ENCODE assay signal across 14 cellular contexts in the genomic region with DNA sequence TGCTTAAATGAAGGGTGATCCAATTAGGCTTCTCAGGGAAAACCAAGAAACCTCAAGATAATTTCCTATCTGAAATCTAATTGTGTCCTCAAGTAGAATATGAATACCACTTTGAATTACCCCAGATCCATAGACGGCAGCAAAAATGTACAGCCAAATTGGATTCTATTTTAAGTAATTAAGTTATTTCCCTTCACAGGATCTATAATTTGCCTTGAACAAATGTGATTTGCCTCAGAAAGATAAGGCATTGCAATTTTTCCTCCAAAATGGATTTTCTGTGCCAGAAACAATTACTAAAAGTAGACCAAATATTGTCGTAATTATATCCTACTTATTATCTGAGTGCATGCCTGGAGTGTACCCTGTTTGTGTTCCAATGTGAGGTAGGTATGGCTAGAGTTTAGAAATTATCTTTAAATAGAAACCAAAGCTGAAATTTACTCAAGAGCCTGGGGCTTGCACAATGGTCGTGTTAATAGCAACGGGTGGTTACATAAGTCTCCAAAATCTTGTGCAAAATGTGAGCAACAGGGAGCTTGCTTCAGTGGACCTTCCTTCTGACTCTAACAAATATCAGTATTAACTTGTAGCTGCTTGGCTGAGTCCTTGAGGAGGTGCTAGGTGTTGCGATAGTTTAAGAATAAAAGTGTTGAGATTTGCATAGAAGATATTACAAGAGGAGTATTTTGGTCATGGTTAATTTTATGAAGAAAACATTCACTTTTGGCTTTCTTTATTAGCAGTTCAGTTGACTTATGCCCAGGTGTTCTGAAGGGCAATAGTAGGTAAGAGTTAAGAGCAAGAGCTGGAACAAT. TPM values are rescaled to one million over a fixed set of nuclear protein-coding genes. Genes with fewer than 3 reads are reported as not detected.
DNase-seq lines count a peak whose midpoint lies in the region; ATAC-seq lines count a peak whose summit lies in the region.
"Had no signal": no experiment of that assay in that cellular context is flagged by ENCODE, and none has a peak within 500 bp of the region (broad histone marks: within the 10 kb centered on the region; RNA-seq: fewer than 3 reads in every experiment).

No MANE protein-coding gene starts in this region.

- peaks cover 4% of the 10 kb centered on the region for H3K27me3 Mint-ChIP-seq in activated CD4-positive, alpha-beta T cell treated with anti-CD3 and anti-CD28 coated beads, Interleukin-2, amount 10 ng/mL, durations not matched to agents 24 days and 14 days
- H3K27me3 Mint-ChIP-seq in activated CD4-positive, alpha-beta T cell treated with anti-CD3 and anti-CD28 coated beads for 36 hours, result no peaks in the 10 kb centered on the region
- no peaks in the 10 kb centered on the region for H3K27me3 Mint-ChIP-seq in activated naive CD8-positive, alpha-beta T cell treated with anti-CD3 and anti-CD28 coated beads for 36 hours

- H3K27ac Mint-ChIP-seq in activated CD4-positive, alpha-beta T cell treated with anti-CD3 and anti-CD28 coated beads, Interleukin-2, amount 10 ng/mL, durations not matched to agents 24 days and 14 days, result no peak overlapping the region
- no peak overlapping the region for H3K27ac Mint-ChIP-seq in activated CD4-positive, alpha-beta T cell treated with anti-CD3 and anti-CD28 coated beads for 36 hours
- H3K27ac Mint-ChIP-seq in activated naive CD8-positive, alpha-beta T cell treated with anti-CD3 and anti-CD28 coated beads for 36 hours, result peak overlapping the region; percentile 44
- H3K27ac Mint-ChIP-seq in stimulated activated effector memory CD8-positive, alpha-beta T cell treated with anti-CD3 and anti-CD28 coated beads, Interleukin-12 subunit alpha, Interleukin-12 subunit beta, amount 100 ng/mL, for 72 hours, result no peak overlapping the region
- H3K27ac Mint-ChIP-seq: WTC11 had no signal

- peaks cover 40% of the 10 kb centered on the region for H3K4me1 Mint-ChIP-seq in activated CD4-positive, alpha-beta T cell treated with anti-CD3 and anti-CD28 coated beads, Interleukin-2, amount 10 ng/mL, durations not matched to agents 24 days and 14 days
- peaks cover 35% of the 10 kb centered on the region for H3K4me1 Mint-ChIP-seq in activated CD4-positive, alpha-beta T cell treated with anti-CD3 and anti-CD28 coated beads for 36 hours
- H3K4me1 Mint-ChIP-seq in activated naive CD8-positive, alpha-beta T cell treated with anti-CD3 and anti-CD28 coated beads for 36 hours, result peaks cover 47% of the 10 kb centered on the region
- H3K4me1 Mint-ChIP-seq in stimulated activated effector memory CD8-positive, alpha-beta T cell treated with anti-CD3 and anti-CD28 coated beads, Interleukin-12 subunit alpha, Interleukin-12 subunit beta, amount 100 ng/mL, for 72 hours, result peaks cover 33% of the 10 kb centered on the region

- H3K36me3 Mint-ChIP-seq in activated CD4-positive, alpha-beta T cell treated with anti-CD3 and anti-CD28 coated beads, Interleukin-2, amount 10 ng/mL, durations not matched to agents 24 days and 14 days (ENCODE audit: low read depth), result peaks cover 40% of the 10 kb centered on the region
- peaks cover 46% of the 10 kb centered on the region for H3K36me3 Mint-ChIP-seq in activated CD4-positive, alpha-beta T cell treated with anti-CD3 and anti-CD28 coated beads for 36 hours (ENCODE audit: low read depth)
- H3K36me3 Mint-ChIP-seq in activated naive CD8-positive, alpha-beta T cell treated with anti-CD3 and anti-CD28 coated beads for 36 hours, result peaks cover 37% of the 10 kb centered on the region
- H3K36me3 Mint-ChIP-seq in stimulated activated effector memory CD8-positive, alpha-beta T cell treated with anti-CD3 and anti-CD28 coated beads, Interleukin-12 subunit alpha, Interleukin-12 subunit beta, amount 100 ng/mL, for 72 hours, result peaks cover 69% of the 10 kb centered on the region

- ATAC-seq in activated CD4-positive, alpha-beta T cell treated with anti-CD3 and anti-CD28 coated beads for 36 hours, result no peak
- ATAC-seq in stimulated activated effector memory CD8-positive, alpha-beta T cell treated with anti-CD3 and anti-CD28 coated beads, Interleukin-12 subunit alpha, Interleukin-12 subunit beta, amount 100 ng/mL, for 72 hours, result no peak
- no peak for ATAC-seq in GM21528 (IDR thresholded peaks at IDR 0.05; ENCODE audit: low FRiP score, unreplicated experiment)
- ATAC-seq: Right ventricle myocardium inferior, WTC11 had no signal

- CTCF ChIA-PET in activated CD4-positive, alpha-beta T cell treated with anti-CD3 and anti-CD28 coated beads for 36 hours (lab: Charles Lee), result no interaction called here

- H3K4me3 Mint-ChIP-seq in activated CD4-positive, alpha-beta T cell treated with anti-CD3 and anti-CD28 coated beads, Interleukin-2, amount 10 ng/mL, durations not matched to agents 24 days and 14 days, result peak overlapping the region; percentile 49
- no peak overlapping the region for H3K4me3 Mint-ChIP-seq in activated CD4-positive, alpha-beta T cell treated with anti-CD3 and anti-CD28 coated beads for 36 hours
- no peak overlapping the region for H3K4me3 Mint-ChIP-seq in activated naive CD8-positive, alpha-beta T cell treated with anti-CD3 and anti-CD28 coated beads for 36 hours
- peak overlapping the region; percentile 92 for H3K4me3 Mint-ChIP-seq in stimulated activated effector memory CD8-positive, alpha-beta T cell treated with anti-CD3 and anti-CD28 coated beads, Interleukin-12 subunit alpha, Interleukin-12 subunit beta, amount 100 ng/mL, for 72 hours
- H3K4me3 Mint-ChIP-seq: WTC11 had no signal

- DNase-seq in activated CD4-positive, alpha-beta T cell treated with anti-CD3 and anti-CD28 coated beads, Interleukin-2, amount 10 ng/mL, durations not matched to agents 24 days and 14 days, result no peak
- DNase-seq in activated CD4-positive, alpha-beta T cell treated with anti-CD3 and anti-CD28 coated beads for 36 hours, result no peak
- DNase-seq in NOMO-1 treated with dmso at 0.1 percent for 144 hours (lab: John Stamatoyannopoulos, UW; ENCODE audit: unreplicated experiment) (peak; percentile 79), COR-L47 (lab: John Stamatoyannopoulos, UW) (no peak), NCI-H1048 (lab: John Stamatoyannopoulos, UW) (no peak)
- DNase-seq in activated naive CD8-positive, alpha-beta T cell treated with anti-CD3 and anti-CD28 coated beads for 36 hours, result no peak
- DNase-seq in stimulated activated effector memory CD8-positive, alpha-beta T cell treated with anti-CD3 and anti-CD28 coated beads, Interleukin-12 subunit alpha, Interleukin-12 subunit beta, amount 100 ng/mL, for 72 hours (ENCODE audit: low spot score in 2 of 2), result no peak
- DNase-seq: activated T-cell treated with anti-CD3 and anti-CD28 coated beads, Interleukin-2, amount 50 U/mL, for 48 hours; EL; HCEC 1CT; NCI-H2107 had no signal

- H3K9me3 Mint-ChIP-seq in activated CD4-positive, alpha-beta T cell treated with anti-CD3 and anti-CD28 coated beads, Interleukin-2, amount 10 ng/mL, durations not matched to agents 24 days and 14 days, result no peaks in the 10 kb centered on the region
- H3K9me3 Mint-ChIP-seq in activated CD4-positive, alpha-beta T cell treated with anti-CD3 and anti-CD28 coated beads for 36 hours (ENCODE audit: low read depth), result no peaks in the 10 kb centered on the region
- H3K9me3 Mint-ChIP-seq in activated naive CD8-positive, alpha-beta T cell treated with anti-CD3 and anti-CD28 coated beads for 36 hours, result no peaks in the 10 kb centered on the region
- H3K9me3 Mint-ChIP-seq in stimulated activated effector memory CD8-positive, alpha-beta T cell treated with anti-CD3 and anti-CD28 coated beads, Interleukin-12 subunit alpha, Interleukin-12 subunit beta, amount 100 ng/mL, for 72 hours, result no peaks in the 10 kb centered on the region
- H3K9me3 Mint-ChIP-seq: WTC11 had no signal

- POLR2A ChIA-PET in activated CD4-positive, alpha-beta T cell treated with anti-CD3 and anti-CD28 coated beads for 36 hours (lab: Charles Lee), result no interaction called here

- intact Hi-C loops in activated CD4-positive, alpha-beta T cell treated with anti-CD3 and anti-CD28 coated beads, Interleukin-2, amount 10 ng/mL, durations not matched to agents 24 days and 14 days (cut with micrococcal nuclease), result no loop called here
- intact Hi-C loops in activated CD4-positive, alpha-beta T cell treated with anti-CD3 and anti-CD28 coated beads for 36 hours (cut with DNase I, micrococcal nuclease), result no loop called here

RNA-seq across cellular contexts. Expression of a gene that starts 4.8 kb away (rescaled TPM):
- total RNA-seq in activated CD4-positive, alpha-beta T cell treated with anti-CD3 and anti-CD28 coated beads, Interleukin-2, amount 10 ng/mL, durations not matched to agents 24 days and 14 days, result 88.8 and 92.7 TPM in 2 replicates
- 10 to 100 TPM; 75.4 to 89.3 TPM for total RNA-seq in activated CD4-positive, alpha-beta T cell treated with anti-CD3 and anti-CD28 coated beads for 36 hours
- 10 to 100 TPM; 56.4 to 57.7 TPM for total RNA-seq in activated naive CD8-positive, alpha-beta T cell treated with anti-CD3 and anti-CD28 coated beads for 36 hours

Comparison
In these comparisons a context has a peak if more than half of its experiments do, and no peak if none do; other contexts are left out.
1. H3K4me3 Mint-ChIP-seq: peak in activated CD4-positive, alpha-beta T cell treated with anti-CD3 and anti-CD28 coated beads, Interleukin-2, amount 10 ng/mL, durations not matched to agents 24 days and 14 days (single experiment) and stimulated activated effector memory CD8-positive, alpha-beta T cell treated with anti-CD3 and anti-CD28 coated beads, Interleukin-12 subunit alpha, Interleukin-12 subunit beta, amount 100 ng/mL, for 72 hours (single experiment); none in activated CD4-positive, alpha-beta T cell treated with anti-CD3 and anti-CD28 coated beads for 36 hours (single experiment) and activated naive CD8-positive, alpha-beta T cell treated with anti-CD3 and anti-CD28 coated beads for 36 hours (single experiment).